Comparison of ENCODE assay signal across 10 cellular contexts in the genomic region with DNA sequence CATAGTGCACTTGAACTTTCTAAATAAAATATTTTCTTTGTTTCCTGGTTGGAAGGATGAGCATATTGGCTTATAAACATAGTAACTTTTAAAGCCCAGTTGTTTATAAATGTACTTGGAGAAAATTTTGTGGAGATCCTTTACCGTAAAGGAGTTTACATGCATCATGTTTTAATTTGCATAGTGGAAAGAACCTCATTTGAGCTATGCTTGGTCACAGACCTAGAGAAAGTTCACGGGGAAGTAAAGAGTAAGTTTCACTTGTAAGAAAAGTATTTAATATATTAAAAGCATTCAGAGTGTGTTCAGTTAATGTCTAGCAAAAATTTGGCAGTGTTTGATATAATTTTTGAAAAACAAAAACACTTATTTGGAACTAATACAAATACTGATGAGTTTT. TPM values are rescaled to one million over a fixed set of nuclear protein-coding genes. Genes with fewer than 3 reads are reported as not detected.
A peak's percentile ranks its signal among the peaks of the same experiment; 100 is the strongest.
DNase-seq lines count a peak whose midpoint lies in the region; ATAC-seq, FAIRE-seq and TF ChIP-seq lines count a peak whose summit lies in the region.
"Had no signal": no experiment of that assay in that cellular context is flagged by ENCODE, and none has a peak within 500 bp of the region (broad histone marks: within the 10 kb centered on the region; RNA-seq: fewer than 3 reads in every experiment).

No MANE protein-coding gene starts in this region.

- H3K36me3 ChIP-seq in psoas muscle (ENCODE audit: insufficient read depth in 1 of 2, low read depth in 1 of 2): peaks cover 0 to 51% of the 10 kb centered on the region in 2 donors

- H3K4me3 ChIP-seq in psoas muscle: no peak overlapping the region

- no peak for TF ChIP-seq CTCF in psoas muscle (IDR thresholded peaks at IDR 0.05)

- no peak for FAIRE-seq in RCC 7860 (lab: Jason Lieb, UNC)
- FAIRE-seq: H54 had no signal

- intact Hi-C loops in psoas muscle (cut with DNase I): no loop called here

- no peaks in the 10 kb centered on the region for H3K4me1 ChIP-seq in psoas muscle

- peak; percentile 57 for DNase-seq in germinal center (ENCODE audit: low spot score)
- no peak for DNase-seq in RCC 7860 (ENCODE audit: low spot score)
- no peak for DNase-seq in stimulated activated CD4-positive, alpha-beta T cell treated with anti-CD3 and anti-CD28 coated beads, Interleukin-1b, Interleukin-23, amount 100 ng/mL, for 48 hours
- no peak for DNase-seq in psoas muscle
- DNase-seq in KG1 (lab: John Stamatoyannopoulos, UW): no peak
- DNase-seq: NCI-H82 had no signal

- H3K27me3 ChIP-seq in psoas muscle (ENCODE audit: insufficient read depth in 3 of 3, low read length in 2 of 3): no peaks in the 10 kb centered on the region

- H3K27ac ChIP-seq in psoas muscle: no peak overlapping the region

- WGBS in psoas muscle, 3 donors: 85 to 90% (median 90%) methylated on average over 2 of the region's 2 CpGs

- H3K9me3 ChIP-seq in psoas muscle: no peaks in the 10 kb centered on the region

- peak; percentile 52 for ATAC-seq in GM18870 (IDR thresholded peaks at IDR 0.05; ENCODE audit: unreplicated experiment)
- ATAC-seq in GM21576 (IDR thresholded peaks at IDR 0.05; ENCODE audit: unreplicated experiment): peak; percentile 50
- ATAC-seq in HG03135 (IDR thresholded peaks at IDR 0.05; ENCODE audit: unreplicated experiment): peak; percentile 50
- no peak for ATAC-seq in psoas muscle

RNA-seq across cellular contexts. Expression of gene PIKFYVE, which starts 45.3 kb away (rescaled TPM):
- 10 to 100 TPM; 12.0 to 14.2 (median 13.5) TPM for total RNA-seq in psoas muscle
- 1 to 10 TPM; 2.8 to 8.8 (median 2.9) TPM for polyA plus RNA-seq in psoas muscle

RNA-seq across cellular contexts. Expression of gene IDH1, which starts 56.5 kb away (rescaled TPM):
- 10 to 100 TPM in 3 of 4 donors, 1 to 10 TPM in 1; 9.7 to 18.0 (median 13.3) TPM for total RNA-seq in psoas muscle
- 10 to 100 TPM in 2 of 3 donors, 1 to 10 TPM in 1; 9.7 to 42.6 (median 17.9) TPM for polyA plus RNA-seq in psoas muscle

Comparison
In these comparisons a context has a peak if more than half of its experiments do, and no peak if none do; other contexts are left out.
1. ATAC-seq: peak in GM18870 (single experiment), GM21576 (single experiment) and HG03135 (single experiment); none in psoas muscle (0 of 4).